ENCODE assay signal across 38 cellular contexts in the genomic region with DNA sequence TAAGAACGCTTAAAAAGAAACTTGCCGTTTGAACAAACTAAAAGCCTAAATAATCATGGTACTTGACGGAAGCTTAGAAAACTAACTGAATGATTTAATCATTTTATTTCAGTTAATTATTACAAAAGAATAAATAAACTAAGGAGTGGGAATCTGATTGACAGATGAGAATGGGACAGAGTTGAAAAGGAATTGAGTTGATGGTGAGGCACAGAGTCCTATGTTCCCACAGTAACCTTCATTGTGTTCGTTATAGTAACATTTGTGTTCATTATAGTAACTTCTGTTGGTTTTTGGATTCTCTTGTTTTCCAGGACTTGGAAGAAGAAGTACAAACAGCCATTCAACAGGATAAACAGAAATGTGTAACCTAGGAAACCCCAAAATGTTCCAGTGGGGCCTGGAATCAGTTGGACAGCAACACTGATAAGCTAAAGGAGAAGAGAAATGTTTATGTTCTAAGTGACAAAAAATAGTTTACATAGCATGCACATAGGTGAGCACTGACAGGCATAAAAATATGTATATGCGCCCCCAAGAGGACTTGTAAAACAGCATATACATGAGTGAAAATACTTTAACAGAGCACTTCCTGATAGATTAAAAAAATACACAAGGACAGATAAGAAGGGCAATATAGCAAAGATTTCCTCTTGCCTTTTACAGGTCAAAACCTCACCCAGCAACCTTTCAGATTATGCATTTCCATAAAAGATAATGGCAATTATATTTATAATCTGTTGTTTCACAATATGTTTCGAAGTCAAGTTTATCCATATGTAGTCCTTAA.
"Had no signal": no experiment of that assay in that cellular context is flagged by ENCODE, and none has a peak within 500 bp of the region (broad histone marks: within the 10 kb centered on the region; RNA-seq: fewer than 3 reads in every experiment).

No MANE protein-coding gene starts in this region.

- DNase-seq: activated CD4-positive, alpha-beta T cell treated with anti-CD3 and anti-CD28 coated beads for 48 hours; activated CD4-positive, alpha-beta T cell treated with anti-CD3 and anti-CD28 coated beads, Interleukin-2, amount 50 U/mL, for 48 hours; activated CD8-positive, alpha-beta memory T cell treated with anti-CD3 and anti-CD28 coated beads for 24 hours; activated effector memory CD4-positive, alpha-beta T cell treated with anti-CD3 and anti-CD28 coated beads, Interleukin-2, amount 50 U/mL, for 16 hours; activated naive CD4-positive, alpha-beta T cell treated with anti-CD3 and anti-CD28 coated beads, Interleukin-2, amount 10 ng/mL, durations not matched to agents 7 days and 5 days; activated naive CD8-positive, alpha-beta T cell treated with anti-CD3 and anti-CD28 coated beads, Interleukin-2, amount 10 ng/mL, durations not matched to agents 7 days and 5 days; brain microvascular endothelial cell; cortex of kidney; effector memory CD8-positive, alpha-beta T cell; erythroblast; head of caudate nucleus; hypothalamus; immature natural killer cell; kidney; lower lobe of right lung; mesenchymal stem cell; naive B cell; nephron progenitor cell; retina; stimulated activated CD4-positive, alpha-beta T cell treated with anti-CD3 and anti-CD28 coated beads, Interleukin-1b, Interleukin-23, amount 100 ng/mL, for 48 hours; stimulated activated CD4-positive, alpha-beta T cell treated with anti-CD3 and anti-CD28 coated beads, Interleukin-4, amount 100 ng/mL, for 4 hours; stimulated activated CD8-positive, alpha-beta memory T cell treated with anti-CD3 and anti-CD28 coated beads, Interleukin-4, amount 100 ng/mL, for 48 hours; stomach; T-cell; thyroid gland; upper lobe of left lung; WERI-Rb-1 had no signal

- H3K27me3 Mint-ChIP-seq: activated naive CD4-positive, alpha-beta T cell treated with anti-CD3 and anti-CD28 coated beads, Interleukin-2, amount 10 ng/mL, durations not matched to agents 7 days and 5 days; activated naive CD8-positive, alpha-beta T cell treated with anti-CD3 and anti-CD28 coated beads, Interleukin-2, amount 10 ng/mL, durations not matched to agents 7 days and 5 days; effector memory CD8-positive, alpha-beta T cell; naive B cell; stimulated activated memory B cell treated with anti-CD40 and anti-IgM and Interleukin-4, amounts not matched to agents 10 μg/mL and 1 μg/mL and 100 μg/mL, for 72 hours had no signal

- H3K36me3 ChIP-seq: ascending aorta, brain microvascular endothelial cell, gastroesophageal sphincter, lower lobe of right lung, neutrophil, prostate gland, stomach, thyroid gland, upper lobe of left lung, vagina, WERI-Rb-1 had no signal

- H3K9me3 Mint-ChIP-seq: activated naive CD4-positive, alpha-beta T cell treated with anti-CD3 and anti-CD28 coated beads, Interleukin-2, amount 10 ng/mL, durations not matched to agents 7 days and 5 days; activated naive CD8-positive, alpha-beta T cell treated with anti-CD3 and anti-CD28 coated beads, Interleukin-2, amount 10 ng/mL, durations not matched to agents 7 days and 5 days; activated T-helper 1 cell treated with anti-CD3 and anti-CD28 coated beads, Interleukin-12 subunit alpha, Interleukin-12 subunit beta, Interleukin-2, Interleukin-4 antibody, amounts not matched to agents 30 ng/mL and 10 ng/mL and 1 ng/mL, durations not matched to agents 14 hours and 24 hours and 36 hours; naive B cell; nephron progenitor cell; stimulated activated memory B cell treated with anti-CD40 and anti-IgM and Interleukin-4, amounts not matched to agents 10 μg/mL and 1 μg/mL and 100 μg/mL, for 72 hours; T-cell; T-helper 2 cell treated with Interferon-gamma antibody and Interleukin-4, amounts not matched to agents 5 μg/mL and 100 μg/mL, for 36 hours had no signal

- H3K9me3 ChIP-seq: ascending aorta, gastroesophageal sphincter, lower lobe of right lung, neutrophil, prostate gland, thyroid gland, upper lobe of left lung, vagina had no signal

- H3K27ac ChIP-seq: ascending aorta, brain microvascular endothelial cell, gastroesophageal sphincter, lower lobe of right lung, neutrophil, prostate gland, skin epidermis, stomach, thyroid gland, upper lobe of left lung, vagina, WERI-Rb-1 had no signal

- ATAC-seq: activated CD4-positive, CD25-positive, alpha-beta regulatory T cell treated with anti-CD3 and anti-CD28 coated beads, Interleukin-2, amount 50 U/mL, for 24 hours; effector memory CD8-positive, alpha-beta T cell; gastroesophageal sphincter; sciatic nerve; stimulated activated memory B cell treated with anti-CD40 and anti-IgM and Interleukin-4, amounts not matched to agents 10 μg/mL and 1 μg/mL and 100 μg/mL, for 72 hours; T-cell had no signal

- H3K27me3 ChIP-seq: ascending aorta, brain microvascular endothelial cell, gastroesophageal sphincter, neutrophil, stomach, upper lobe of left lung, vagina had no signal

- H3K4me1 ChIP-seq: ascending aorta, gastroesophageal sphincter, lower lobe of right lung, prostate gland, stomach, thyroid gland, upper lobe of left lung, vagina had no signal

- H3K4me3 ChIP-seq: ascending aorta, gastroesophageal sphincter, lower lobe of right lung, prostate gland, skin epidermis, stomach, thyroid gland, upper lobe of left lung, vagina had no signal

- H3K4me1 Mint-ChIP-seq: activated naive CD4-positive, alpha-beta T cell treated with anti-CD3 and anti-CD28 coated beads, Interleukin-2, amount 10 ng/mL, durations not matched to agents 7 days and 5 days; activated naive CD8-positive, alpha-beta T cell treated with anti-CD3 and anti-CD28 coated beads, Interleukin-2, amount 10 ng/mL, durations not matched to agents 7 days and 5 days; immature natural killer cell; naive B cell; nephron progenitor cell; stimulated activated memory B cell treated with anti-CD40 and anti-IgM and Interleukin-4, amounts not matched to agents 10 μg/mL and 1 μg/mL and 100 μg/mL, for 72 hours; T-cell had no signal

- H3K27ac Mint-ChIP-seq: activated naive CD4-positive, alpha-beta T cell treated with anti-CD3 and anti-CD28 coated beads, Interleukin-2, amount 10 ng/mL, durations not matched to agents 7 days and 5 days; activated naive CD8-positive, alpha-beta T cell treated with anti-CD3 and anti-CD28 coated beads, Interleukin-2, amount 10 ng/mL, durations not matched to agents 7 days and 5 days; activated T-helper 1 cell treated with anti-CD3 and anti-CD28 coated beads, Interleukin-12 subunit alpha, Interleukin-12 subunit beta, Interleukin-2, Interleukin-4 antibody, amounts not matched to agents 30 ng/mL and 10 ng/mL and 1 ng/mL, durations not matched to agents 14 hours and 24 hours and 36 hours; effector memory CD8-positive, alpha-beta T cell; immature natural killer cell; naive B cell; nephron progenitor cell; stimulated activated memory B cell treated with anti-CD40 and anti-IgM and Interleukin-4, amounts not matched to agents 10 μg/mL and 1 μg/mL and 100 μg/mL, for 72 hours; T-cell; T-helper 2 cell treated with Interferon-gamma antibody and Interleukin-4, amounts not matched to agents 5 μg/mL and 100 μg/mL, for 36 hours had no signal

- H3K4me3 Mint-ChIP-seq: activated naive CD4-positive, alpha-beta T cell treated with anti-CD3 and anti-CD28 coated beads, Interleukin-2, amount 10 ng/mL, durations not matched to agents 7 days and 5 days; activated naive CD8-positive, alpha-beta T cell treated with anti-CD3 and anti-CD28 coated beads, Interleukin-2, amount 10 ng/mL, durations not matched to agents 7 days and 5 days; activated T-helper 1 cell treated with anti-CD3 and anti-CD28 coated beads, Interleukin-12 subunit alpha, Interleukin-12 subunit beta, Interleukin-2, Interleukin-4 antibody, amounts not matched to agents 30 ng/mL and 10 ng/mL and 1 ng/mL, durations not matched to agents 14 hours and 24 hours and 36 hours; effector memory CD8-positive, alpha-beta T cell; immature natural killer cell; naive B cell; nephron progenitor cell; stimulated activated memory B cell treated with anti-CD40 and anti-IgM and Interleukin-4, amounts not matched to agents 10 μg/mL and 1 μg/mL and 100 μg/mL, for 72 hours; T-cell; T-helper 2 cell treated with Interferon-gamma antibody and Interleukin-4, amounts not matched to agents 5 μg/mL and 100 μg/mL, for 36 hours had no signal
